ENCODE assay signal across 1 cellular context in the genomic region with DNA sequence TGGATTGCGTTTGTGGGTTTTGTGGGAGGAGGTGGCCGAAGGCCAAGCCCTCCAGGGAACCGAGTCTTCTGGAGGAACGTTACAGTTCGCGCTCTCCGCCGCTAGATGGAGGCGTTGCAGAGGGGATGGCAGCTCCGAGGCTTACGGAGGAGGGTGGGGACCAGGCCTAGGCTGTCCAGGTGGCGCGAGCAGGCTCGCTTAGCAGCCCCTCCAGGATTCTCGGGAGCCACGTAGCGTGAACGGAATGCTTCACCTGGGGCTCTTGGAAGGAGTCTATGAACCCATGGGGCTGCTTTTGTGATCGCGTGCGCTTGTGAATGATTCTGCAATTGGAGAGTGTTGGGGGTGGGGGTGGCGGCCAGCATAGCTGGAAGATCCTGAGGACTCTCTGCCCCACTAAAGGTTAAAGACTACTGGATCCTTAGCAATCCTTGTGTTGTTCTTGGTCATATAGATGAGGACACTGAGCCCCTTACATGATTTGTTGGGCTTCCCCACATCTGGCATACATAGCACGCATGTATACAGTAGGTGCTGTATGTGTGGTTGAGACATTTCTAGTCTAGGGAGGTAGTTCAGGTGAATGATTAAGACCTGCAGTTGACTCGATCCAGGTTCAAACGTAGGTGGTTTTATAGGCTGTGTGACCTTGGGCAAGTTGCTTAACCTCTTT.
TF ChIP-seq lines count a peak whose summit lies in the region.

No MANE protein-coding gene starts in this region.

TF ChIP-seq in HepG2, 621 proteins besides CTCF, POLR2A, EP300 and RAD21 (continued from another document and continues in another):
- TF ChIP-seq ZBTB43 (CRISPR knock-in tag; conservative IDR thresholded peaks at IDR 0.05) (no peak), PRPF4 (IDR thresholded peaks at IDR 0.05; ENCODE audit: low read depth, low read length, poor library complexity, severe bottlenecking) (no peak), ZNF230 (CRISPR knock-in tag; IDR thresholded peaks at IDR 0.05) (no peak), SPEN (CRISPR knock-in tag; IDR thresholded peaks at IDR 0.05; ENCODE audit: low read depth) (0 out of 2 replicates have a peak, but pooled peaks have one; percentile 29), ZMAT3 (CRISPR knock-in tag; conservative IDR thresholded peaks at IDR 0.05) (no peak), ELF1 (CRISPR knock-in tag; IDR thresholded peaks at IDR 0.05) (no peak), ZFAT (CRISPR knock-in tag; conservative IDR thresholded peaks at IDR 0.05) (no peak), RFX5 (IDR thresholded peaks at IDR 0.05; ENCODE audit: low read depth, low read length) (no peak), ZNF432 (CRISPR knock-in tag; IDR thresholded peaks at IDR 0.05; ENCODE audit: borderline replicate concordance) (no peak), ZNF329 (CRISPR knock-in tag; IDR thresholded peaks at IDR 0.05; ENCODE audit: low read depth) (no peak), KDM4B (CRISPR knock-in tag; IDR thresholded peaks at IDR 0.05) (no peak), SMC3 (IDR thresholded peaks at IDR 0.05; ENCODE audit: low read length) (0 out of 2 replicates have a peak, but pooled peaks have one; percentile 30), TCF7 (IDR thresholded peaks at IDR 0.05; ENCODE audit: low read depth) (no peak), NFIB (CRISPR knock-in tag; IDR thresholded peaks at IDR 0.05; ENCODE audit: borderline replicate concordance) (no peak), MYNN (CRISPR knock-in tag; IDR thresholded peaks at IDR 0.05; ENCODE audit: low read depth) (no peak), KAT8 (CRISPR knock-in tag; IDR thresholded peaks at IDR 0.05) (no peak), SALL1 (CRISPR knock-in tag; IDR thresholded peaks at IDR 0.05) (peak; percentile 30; the same call in 1 of the 2 replicates), SNRNP70 (IDR thresholded peaks at IDR 0.05; ENCODE audit: low read depth, low read length) (no peak), PHB2 (IDR thresholded peaks at IDR 0.05; ENCODE audit: partially characterized antibody) (no peak), HNF1A (IDR thresholded peaks at IDR 0.05; ENCODE audit: low read depth) (no peak), HNF1A (CRISPR knock-in tag; IDR thresholded peaks at IDR 0.05; ENCODE audit: borderline replicate concordance) (no peak), XRCC5 (optimal IDR thresholded peaks at IDR 0.05; ENCODE audit: low read length) (peak; percentile 42), MXD4 (CRISPR knock-in tag; IDR thresholded peaks at IDR 0.05) (no peak), SETDB1 (CRISPR knock-in tag; IDR thresholded peaks at IDR 0.05; ENCODE audit: borderline replicate concordance) (no peak), ZNF652 (CRISPR knock-in tag; IDR thresholded peaks at IDR 0.05; ENCODE audit: borderline replicate concordance, low read depth) (no peak), ZBTB8A (CRISPR knock-in tag; IDR thresholded peaks at IDR 0.05; ENCODE audit: borderline replicate concordance, low read depth) (no peak), STAG1 (CRISPR knock-in tag; IDR thresholded peaks at IDR 0.05) (peak; percentile 92)
- TF ChIP-seq, protein P1, sequence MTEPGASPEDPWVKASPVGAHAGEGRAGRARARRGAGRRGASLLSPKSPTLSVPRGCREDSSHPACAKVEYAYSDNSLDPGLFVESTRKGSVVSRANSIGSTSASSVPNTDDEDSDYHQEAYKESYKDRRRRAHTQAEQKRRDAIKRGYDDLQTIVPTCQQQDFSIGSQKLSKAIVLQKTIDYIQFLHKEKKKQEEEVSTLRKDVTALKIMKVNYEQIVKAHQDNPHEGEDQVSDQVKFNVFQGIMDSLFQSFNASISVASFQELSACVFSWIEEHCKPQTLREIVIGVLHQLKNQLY (CRISPR knock-in tag; IDR thresholded peaks at IDR 0.05) = no peak
- TF ChIP-seq, protein P2, sequence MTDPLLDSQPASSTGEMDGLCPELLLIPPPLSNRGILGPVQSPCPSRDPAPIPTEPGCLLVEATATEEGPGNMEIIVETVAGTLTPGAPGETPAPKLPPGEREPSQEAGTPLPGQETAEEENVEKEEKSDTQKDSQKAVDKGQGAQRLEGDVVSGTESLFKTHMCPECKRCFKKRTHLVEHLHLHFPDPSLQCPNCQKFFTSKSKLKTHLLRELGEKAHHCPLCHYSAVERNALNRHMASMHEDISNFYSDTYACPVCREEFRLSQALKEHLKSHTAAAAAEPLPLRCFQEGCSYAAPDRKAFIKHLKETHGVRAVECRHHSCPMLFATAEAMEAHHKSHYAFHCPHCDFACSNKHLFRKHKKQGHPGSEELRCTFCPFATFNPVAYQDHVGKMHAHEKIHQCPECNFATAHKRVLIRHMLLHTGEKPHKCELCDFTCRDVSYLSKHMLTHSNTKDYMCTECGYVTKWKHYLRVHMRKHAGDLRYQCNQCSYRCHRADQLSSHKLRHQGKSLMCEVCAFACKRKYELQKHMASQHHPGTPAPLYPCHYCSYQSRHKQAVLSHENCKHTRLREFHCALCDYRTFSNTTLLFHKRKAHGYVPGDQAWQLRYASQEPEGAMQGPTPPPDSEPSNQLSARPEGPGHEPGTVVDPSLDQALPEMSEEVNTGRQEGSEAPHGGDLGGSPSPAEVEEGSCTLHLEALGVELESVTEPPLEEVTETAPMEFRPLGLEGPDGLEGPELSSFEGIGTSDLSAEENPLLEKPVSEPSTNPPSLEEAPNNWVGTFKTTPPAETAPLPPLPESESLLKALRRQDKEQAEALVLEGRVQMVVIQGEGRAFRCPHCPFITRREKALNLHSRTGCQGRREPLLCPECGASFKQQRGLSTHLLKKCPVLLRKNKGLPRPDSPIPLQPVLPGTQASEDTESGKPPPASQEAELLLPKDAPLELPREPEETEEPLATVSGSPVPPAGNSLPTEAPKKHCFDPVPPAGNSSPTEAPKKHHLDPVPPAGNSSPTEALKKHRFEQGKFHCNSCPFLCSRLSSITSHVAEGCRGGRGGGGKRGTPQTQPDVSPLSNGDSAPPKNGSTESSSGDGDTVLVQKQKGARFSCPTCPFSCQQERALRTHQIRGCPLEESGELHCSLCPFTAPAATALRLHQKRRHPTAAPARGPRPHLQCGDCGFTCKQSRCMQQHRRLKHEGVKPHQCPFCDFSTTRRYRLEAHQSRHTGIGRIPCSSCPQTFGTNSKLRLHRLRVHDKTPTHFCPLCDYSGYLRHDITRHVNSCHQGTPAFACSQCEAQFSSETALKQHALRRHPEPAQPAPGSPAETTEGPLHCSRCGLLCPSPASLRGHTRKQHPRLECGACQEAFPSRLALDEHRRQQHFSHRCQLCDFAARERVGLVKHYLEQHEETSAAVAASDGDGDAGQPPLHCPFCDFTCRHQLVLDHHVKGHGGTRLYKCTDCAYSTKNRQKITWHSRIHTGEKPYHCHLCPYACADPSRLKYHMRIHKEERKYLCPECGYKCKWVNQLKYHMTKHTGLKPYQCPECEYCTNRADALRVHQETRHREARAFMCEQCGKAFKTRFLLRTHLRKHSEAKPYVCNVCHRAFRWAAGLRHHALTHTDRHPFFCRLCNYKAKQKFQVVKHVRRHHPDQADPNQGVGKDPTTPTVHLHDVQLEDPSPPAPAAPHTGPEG (CRISPR knock-in tag; IDR thresholded peaks at IDR 0.05) = no peak
- TF ChIP-seq, protein P3, sequence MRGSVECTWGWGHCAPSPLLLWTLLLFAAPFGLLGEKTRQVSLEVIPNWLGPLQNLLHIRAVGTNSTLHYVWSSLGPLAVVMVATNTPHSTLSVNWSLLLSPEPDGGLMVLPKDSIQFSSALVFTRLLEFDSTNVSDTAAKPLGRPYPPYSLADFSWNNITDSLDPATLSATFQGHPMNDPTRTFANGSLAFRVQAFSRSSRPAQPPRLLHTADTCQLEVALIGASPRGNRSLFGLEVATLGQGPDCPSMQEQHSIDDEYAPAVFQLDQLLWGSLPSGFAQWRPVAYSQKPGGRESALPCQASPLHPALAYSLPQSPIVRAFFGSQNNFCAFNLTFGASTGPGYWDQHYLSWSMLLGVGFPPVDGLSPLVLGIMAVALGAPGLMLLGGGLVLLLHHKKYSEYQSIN (CRISPR knock-in tag; IDR thresholded peaks at IDR 0.05; ENCODE audit: borderline replicate concordance) = no peak
- TF ChIP-seq, protein P4, sequence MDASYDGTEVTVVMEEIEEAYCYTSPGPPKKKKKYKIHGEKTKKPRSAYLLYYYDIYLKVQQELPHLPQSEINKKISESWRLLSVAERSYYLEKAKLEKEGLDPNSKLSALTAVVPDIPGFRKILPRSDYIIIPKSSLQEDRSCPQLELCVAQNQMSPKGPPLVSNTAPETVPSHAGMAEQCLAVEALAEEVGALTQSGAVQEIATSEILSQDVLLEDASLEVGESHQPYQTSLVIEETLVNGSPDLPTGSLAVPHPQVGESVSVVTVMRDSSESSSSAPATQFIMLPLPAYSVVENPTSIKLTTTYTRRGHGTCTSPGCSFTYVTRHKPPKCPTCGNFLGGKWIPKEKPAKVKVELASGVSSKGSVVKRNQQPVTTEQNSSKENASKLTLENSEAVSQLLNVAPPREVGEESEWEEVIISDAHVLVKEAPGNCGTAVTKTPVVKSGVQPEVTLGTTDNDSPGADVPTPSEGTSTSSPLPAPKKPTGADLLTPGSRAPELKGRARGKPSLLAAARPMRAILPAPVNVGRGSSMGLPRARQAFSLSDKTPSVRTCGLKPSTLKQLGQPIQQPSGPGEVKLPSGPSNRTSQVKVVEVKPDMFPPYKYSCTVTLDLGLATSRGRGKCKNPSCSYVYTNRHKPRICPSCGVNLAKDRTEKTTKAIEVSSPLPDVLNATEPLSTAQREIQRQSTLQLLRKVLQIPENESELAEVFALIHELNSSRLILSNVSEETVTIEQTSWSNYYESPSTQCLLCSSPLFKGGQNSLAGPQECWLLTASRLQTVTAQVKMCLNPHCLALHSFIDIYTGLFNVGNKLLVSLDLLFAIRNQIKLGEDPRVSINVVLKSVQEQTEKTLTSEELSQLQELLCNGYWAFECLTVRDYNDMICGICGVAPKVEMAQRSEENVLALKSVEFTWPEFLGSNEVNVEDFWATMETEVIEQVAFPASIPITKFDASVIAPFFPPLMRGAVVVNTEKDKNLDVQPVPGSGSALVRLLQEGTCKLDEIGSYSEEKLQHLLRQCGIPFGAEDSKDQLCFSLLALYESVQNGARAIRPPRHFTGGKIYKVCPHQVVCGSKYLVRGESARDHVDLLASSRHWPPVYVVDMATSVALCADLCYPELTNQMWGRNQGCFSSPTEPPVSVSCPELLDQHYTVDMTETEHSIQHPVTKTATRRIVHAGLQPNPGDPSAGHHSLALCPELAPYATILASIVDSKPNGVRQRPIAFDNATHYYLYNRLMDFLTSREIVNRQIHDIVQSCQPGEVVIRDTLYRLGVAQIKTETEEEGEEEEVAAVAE (CRISPR knock-in tag; IDR thresholded peaks at IDR 0.05; ENCODE audit: borderline replicate concordance) = no peak
- TF ChIP-seq, protein P5, sequence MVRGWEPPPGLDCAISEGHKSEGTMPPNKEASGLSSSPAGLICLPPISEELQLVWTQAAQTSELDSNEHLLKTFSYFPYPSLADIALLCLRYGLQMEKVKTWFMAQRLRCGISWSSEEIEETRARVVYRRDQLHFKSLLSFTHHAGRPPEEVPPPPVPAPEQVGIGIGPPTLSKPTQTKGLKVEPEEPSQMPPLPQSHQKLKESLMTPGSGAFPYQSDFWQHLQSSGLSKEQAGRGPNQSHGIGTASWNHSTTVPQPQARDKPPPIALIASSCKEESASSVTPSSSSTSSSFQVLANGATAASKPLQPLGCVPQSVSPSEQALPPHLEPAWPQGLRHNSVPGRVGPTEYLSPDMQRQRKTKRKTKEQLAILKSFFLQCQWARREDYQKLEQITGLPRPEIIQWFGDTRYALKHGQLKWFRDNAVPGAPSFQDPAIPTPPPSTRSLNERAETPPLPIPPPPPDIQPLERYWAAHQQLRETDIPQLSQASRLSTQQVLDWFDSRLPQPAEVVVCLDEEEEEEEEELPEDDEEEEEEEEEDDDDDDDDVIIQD (CRISPR knock-in tag; IDR thresholded peaks at IDR 0.05; ENCODE audit: low read depth) = no peak
- TF ChIP-seq, protein P6, sequence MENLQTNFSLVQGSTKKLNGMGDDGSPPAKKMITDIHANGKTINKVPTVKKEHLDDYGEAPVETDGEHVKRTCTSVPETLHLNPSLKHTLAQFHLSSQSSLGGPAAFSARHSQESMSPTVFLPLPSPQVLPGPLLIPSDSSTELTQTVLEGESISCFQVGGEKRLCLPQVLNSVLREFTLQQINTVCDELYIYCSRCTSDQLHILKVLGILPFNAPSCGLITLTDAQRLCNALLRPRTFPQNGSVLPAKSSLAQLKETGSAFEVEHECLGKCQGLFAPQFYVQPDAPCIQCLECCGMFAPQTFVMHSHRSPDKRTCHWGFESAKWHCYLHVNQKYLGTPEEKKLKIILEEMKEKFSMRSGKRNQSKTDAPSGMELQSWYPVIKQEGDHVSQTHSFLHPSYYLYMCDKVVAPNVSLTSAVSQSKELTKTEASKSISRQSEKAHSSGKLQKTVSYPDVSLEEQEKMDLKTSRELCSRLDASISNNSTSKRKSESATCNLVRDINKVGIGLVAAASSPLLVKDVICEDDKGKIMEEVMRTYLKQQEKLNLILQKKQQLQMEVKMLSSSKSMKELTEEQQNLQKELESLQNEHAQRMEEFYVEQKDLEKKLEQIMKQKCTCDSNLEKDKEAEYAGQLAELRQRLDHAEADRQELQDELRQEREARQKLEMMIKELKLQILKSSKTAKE (CRISPR knock-in tag; IDR thresholded peaks at IDR 0.05; ENCODE audit: borderline replicate concordance) = no peak
